ENCODE assay signal across 10 cellular contexts in the genomic region with DNA sequence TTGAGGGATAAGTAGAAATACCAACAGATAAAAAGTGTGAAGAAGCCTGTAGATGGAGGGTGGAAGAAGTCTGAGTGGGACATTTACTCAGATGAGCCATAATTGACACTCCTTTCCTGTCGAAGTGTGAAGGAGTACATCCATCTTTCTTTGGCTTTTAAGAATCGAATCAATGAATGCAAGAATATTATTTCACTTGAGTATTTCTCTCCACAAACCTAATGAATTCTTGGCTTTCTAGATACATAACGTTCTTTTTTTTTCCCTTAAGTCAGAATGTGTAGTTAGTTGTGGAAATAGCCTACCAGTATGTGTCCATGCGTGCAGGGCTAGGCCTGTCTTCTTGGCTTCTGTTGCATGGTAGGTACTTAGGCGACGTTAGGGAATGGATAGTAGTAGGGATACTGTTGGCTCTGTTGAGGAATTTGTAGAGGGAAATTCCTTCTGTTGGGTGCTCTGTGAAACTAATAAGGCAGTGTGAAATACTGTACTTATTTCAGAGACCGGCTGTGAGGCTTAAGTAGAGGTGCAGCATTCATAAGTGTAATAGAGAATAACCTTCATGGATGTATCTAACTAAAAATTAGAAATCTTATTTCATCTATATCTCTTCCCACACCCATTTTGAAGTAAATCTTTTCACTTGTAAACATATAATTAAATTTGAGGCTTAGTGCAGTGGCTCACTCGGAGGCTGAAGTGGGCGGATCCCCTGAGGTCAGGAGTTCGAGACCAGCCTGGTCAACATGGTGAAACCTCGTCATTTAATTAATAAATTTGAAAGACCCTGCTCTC. TPM values are rescaled to one million over a fixed set of nuclear protein-coding genes. Genes with fewer than 3 reads are reported as not detected.
A peak's percentile ranks its signal among the peaks of the same experiment; 100 is the strongest.
DNase-seq lines count a peak whose midpoint lies in the region; ATAC-seq, FAIRE-seq and TF ChIP-seq lines count a peak whose summit lies in the region.
"Had no signal": no experiment of that assay in that cellular context is flagged by ENCODE, and none has a peak within 500 bp of the region (broad histone marks: within the 10 kb centered on the region; RNA-seq: fewer than 3 reads in every experiment).

No MANE protein-coding gene starts in this region.

- DNase-seq in AG10803 (ENCODE audit: low read depth) (no peak), breast epithelium (ENCODE audit: low spot score in 2 of 2) (no peak), H54 (ENCODE audit: insufficient read length, low spot score) (no peak), SIG-M5 treated with dmso at 0.1 percent for 504 hours (lab: John Stamatoyannopoulos, UW; ENCODE audit: unreplicated experiment) (no peak), AG20443 (ENCODE audit: low spot score) (no peak)
- DNase-seq: NCI-H2081 treated with DMSO at 0.1 percent for 48 hours; stimulated activated CD8-positive, alpha-beta memory T cell treated with anti-CD3 and anti-CD28 coated beads, Interleukin-4, amount 100 ng/mL, for 48 hours had no signal

- H3K36me3 ChIP-seq in HUES6 (ENCODE audit: control insufficient read depth, insufficient read depth, low read length): peaks cover 60% of the 10 kb centered on the region
- H3K36me3 ChIP-seq in breast epithelium: peaks cover under 1% of the 10 kb centered on the region
- peaks cover 10% of the 10 kb centered on the region for H3K36me3 ChIP-seq in mucosa of stomach (ENCODE audit: control insufficient read depth, insufficient read depth, low read length)

- no peak for TF ChIP-seq POLR2A in breast epithelium (IDR thresholded peaks at IDR 0.05)
- no peak for TF ChIP-seq POLR2A in H54 (IDR thresholded peaks at IDR 0.05; ENCODE audit: low read depth, low read length)

- H3K4me3 ChIP-seq in AG10803 (ENCODE audit: low read length) (peak overlapping the region; percentile 96), HUES6 (ENCODE audit: low read depth, low read length) (peak overlapping the region; percentile 88), breast epithelium (peak overlapping the region; percentile 65 to 74 (median 68)), mucosa of stomach (ENCODE audit: low read length) (peak overlapping the region; percentile 97)

- H3K9ac ChIP-seq in HUES6 (ENCODE audit: low read length) (peak overlapping the region; percentile 93), mucosa of stomach (ENCODE audit: low read length) (peak overlapping the region; percentile 99)

- H3K27me3 ChIP-seq in HUES6 (ENCODE audit: control insufficient read depth, insufficient read depth, low read length) (no peaks in the 10 kb centered on the region), breast epithelium (no peaks in the 10 kb centered on the region), mucosa of stomach (ENCODE audit: control insufficient read depth, insufficient read depth, low read length) (no peaks in the 10 kb centered on the region)

- peak overlapping the region; percentile 85 for H3K27ac ChIP-seq in HUES6 (ENCODE audit: low read depth, low read length)
- H3K27ac ChIP-seq in breast epithelium: peak overlapping the region; percentile 87 to 95

- ATAC-seq in GM18909 (IDR thresholded peaks at IDR 0.05; ENCODE audit: poor library complexity, unreplicated experiment): no peak

- no peak for TF ChIP-seq CTCF in AG10803 (conservative IDR thresholded peaks at IDR 0.05; ENCODE audit: low read length)
- no peak for TF ChIP-seq CTCF in breast epithelium (IDR thresholded peaks at IDR 0.05)

- H3K4me1 ChIP-seq in HUES6 (ENCODE audit: control insufficient read depth, insufficient read depth, low read length) (peaks cover 14% of the 10 kb centered on the region; the same call in 1 of the 2 replicates), breast epithelium (peaks cover 0 to 39% of the 10 kb centered on the region in 2 donors), mucosa of stomach (ENCODE audit: control insufficient read depth, insufficient read depth, low read length) (peaks cover 51% of the 10 kb centered on the region)

- FAIRE-seq in H54 (lab: Jason Lieb, UNC): no peak

- intact Hi-C loops in breast epithelium (cut with DNase I; ENCODE audit: low total_unique reads): no loop called here

- H3K9me3 ChIP-seq in HUES6 (ENCODE audit: control insufficient read depth, insufficient read depth, low read depth, low read length) (no peaks in the 10 kb centered on the region), breast epithelium (no peaks in the 10 kb centered on the region), mucosa of stomach (ENCODE audit: control insufficient read depth, low read length) (no peaks in the 10 kb centered on the region)

RNA-seq across cellular contexts. Expression of gene RPS18, which starts 1.5 kb away (rescaled TPM):
- 1,000 to 10,000 TPM; 3,121 to 5,317 (median 4,287) TPM for total RNA-seq in breast epithelium

RNA-seq across cellular contexts. Expression of gene VPS52, which starts 1.6 kb away (rescaled TPM):
- total RNA-seq in breast epithelium: 10 to 100 TPM; 29.4 to 55.6 (median 44.2) TPM

RNA-seq across cellular contexts. Expression of gene B3GALT4, which starts 3.6 kb away (rescaled TPM):
- total RNA-seq in breast epithelium: 10 to 100 TPM in 2 of 3 donors, 1 to 10 TPM in 1; 8.2 to 15.0 (median 11.1) TPM

RNA-seq across cellular contexts. Expression of gene WDR46, which starts 15.7 kb away (rescaled TPM):
- total RNA-seq in breast epithelium: 10 to 100 TPM; 48.2 to 75.1 (median 58.8) TPM

RNA-seq across cellular contexts. Expression of gene PFDN6, which starts 16.1 kb away (rescaled TPM):
- total RNA-seq in breast epithelium: 10 to 100 TPM; 23.3 to 28.6 (median 26.9) TPM
